15 cellular contexts compared by ENCODE assay signal in the genomic region with DNA sequence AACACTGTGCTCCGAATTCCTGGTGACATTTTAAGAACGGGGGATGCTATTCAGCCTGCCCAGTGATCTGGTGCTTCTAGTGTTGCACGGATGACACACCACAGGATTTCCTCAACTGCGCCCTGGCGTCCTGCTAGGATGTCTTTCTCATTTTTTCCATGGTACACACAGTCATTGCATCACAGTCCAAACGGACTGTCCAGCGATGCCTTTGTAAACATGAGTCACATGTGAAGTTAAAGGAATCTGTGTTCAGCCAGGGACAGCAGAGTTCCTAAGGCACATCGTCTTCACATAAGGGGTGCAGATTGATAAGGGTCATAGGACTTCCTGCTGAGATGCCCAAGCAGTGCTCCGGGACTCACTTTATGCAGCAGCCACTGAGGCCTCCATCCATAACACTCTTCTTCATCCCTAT. TPM values are rescaled to one million over a fixed set of nuclear protein-coding genes. Genes with fewer than 3 reads are reported as not detected.
A peak's percentile ranks its signal among the peaks of the same experiment; 100 is the strongest.
DNase-seq lines count a peak whose midpoint lies in the region; ATAC-seq and TF ChIP-seq lines count a peak whose summit lies in the region.
"Had no signal": no experiment of that assay in that cellular context is flagged by ENCODE, and none has a peak within 500 bp of the region (broad histone marks: within the 10 kb centered on the region; RNA-seq: fewer than 3 reads in every experiment).

No MANE protein-coding gene starts in this region.

- intact Hi-C loops in psoas muscle (cut with DNase I), result loop anchor here in 1 of 2 donors (5.0 kb wide), 1 partner anchor 40 kb away; no protein-coding TSS in a partner anchor

- no peak overlapping the region for H3K4me3 Mint-ChIP-seq in activated naive CD8-positive, alpha-beta T cell treated with anti-CD3 and anti-CD28 coated beads for 36 hours
- H3K4me3 Mint-ChIP-seq: GM23338 had no signal

- H3K4me1 Mint-ChIP-seq in activated naive CD8-positive, alpha-beta T cell treated with anti-CD3 and anti-CD28 coated beads for 36 hours, result no peaks in the 10 kb centered on the region

- H3K36me3 ChIP-seq in psoas muscle (ENCODE audit: insufficient read depth in 1 of 2, low read depth in 1 of 2), result no peaks in the 10 kb centered on the region

- H3K9me3 Mint-ChIP-seq in activated naive CD8-positive, alpha-beta T cell treated with anti-CD3 and anti-CD28 coated beads for 36 hours, result no peaks in the 10 kb centered on the region
- H3K9me3 Mint-ChIP-seq: GM23338 had no signal

- peak overlapping the region; percentile 79 for H3K27ac ChIP-seq in psoas muscle
- H3K27ac ChIP-seq: skin epidermis had no signal

- H3K27me3 ChIP-seq in psoas muscle (ENCODE audit: insufficient read depth in 3 of 3, low read length in 2 of 3), result no peaks in the 10 kb centered on the region

- WGBS in psoas muscle, 3 donors, result 22 to 47% (median 28%) methylated on average over 9 of the region's 9 CpGs

- H3K4me3 ChIP-seq in psoas muscle, result no peak overlapping the region
- H3K4me3 ChIP-seq: GM23338, skin epidermis had no signal

- no peaks in the 10 kb centered on the region for H3K36me3 Mint-ChIP-seq in activated naive CD8-positive, alpha-beta T cell treated with anti-CD3 and anti-CD28 coated beads for 36 hours

- in situ Hi-C loops in Caki2 (cut with HindIII; ENCODE audit: low pct_unique_long_range_greater_than_20kb, low sequenced_read_pairs), result no loop called here

- peaks cover 26% of the 10 kb centered on the region for H3K27me3 Mint-ChIP-seq in activated naive CD8-positive, alpha-beta T cell treated with anti-CD3 and anti-CD28 coated beads for 36 hours

- H3K27ac Mint-ChIP-seq in activated naive CD8-positive, alpha-beta T cell treated with anti-CD3 and anti-CD28 coated beads for 36 hours, result no peak overlapping the region
- H3K27ac Mint-ChIP-seq: GM23338 had no signal

- peak; percentile 76 for DNase-seq in Caki2 (ENCODE audit: low read depth)
- peak; percentile 68 for DNase-seq in RKO (ENCODE audit: low spot score)
- DNase-seq in fibroblast of gingiva (ENCODE audit: low read depth), result peak; percentile 95
- peak; percentile 71 to 89 for DNase-seq in psoas muscle
- DNase-seq in NCI-H1930 (lab: John Stamatoyannopoulos, UW), result no peak
- no peak for DNase-seq in activated naive CD8-positive, alpha-beta T cell treated with anti-CD3 and anti-CD28 coated beads for 36 hours
- DNase-seq in inferior parietal cortex (ENCODE audit: extremely low spot score), result no peak
- DNase-seq: activated naive CD4-positive, alpha-beta T cell; mesendoderm; NCI-H146; stimulated activated CD8-positive, alpha-beta memory T cell treated with anti-CD3 and anti-CD28 coated beads, Interleukin-4, amount 100 ng/mL, for 48 hours had no signal

- H3K9me3 ChIP-seq in psoas muscle, result no peaks in the 10 kb centered on the region

- ATAC-seq in psoas muscle (peak; percentile 94 to 97 (median 97)), GM18873 (IDR thresholded peaks at IDR 0.05; ENCODE audit: low FRiP score, unreplicated experiment) (no peak)
- ATAC-seq: GM23338 had no signal

- H3K4me1 ChIP-seq in psoas muscle, result peaks cover 11% of the 10 kb centered on the region

- TF ChIP-seq CTCF in psoas muscle (IDR thresholded peaks at IDR 0.05), result no peak

RNA-seq across cellular contexts. Expression of a gene that starts 9.3 kb away (rescaled TPM):
- 14.8 and 15.0 TPM in 2 replicates for total RNA-seq in Caki2 (2014; rRNA removed; shearing (Covaris generic); ENCODE audit: low replicate concordance)
- 10 to 100 TPM in 3 of 4 donors, 1 to 10 TPM in 1; 8.8 to 80.2 (median 43.4) TPM for total RNA-seq in psoas muscle
- 100 to 1,000 TPM in 1 of 3 donors, 10 to 100 TPM in 2; 14.2 to 130 (median 72.4) TPM for polyA plus RNA-seq in psoas muscle
- total RNA-seq in activated naive CD8-positive, alpha-beta T cell treated with anti-CD3 and anti-CD28 coated beads for 36 hours, result 1 to 10 TPM; 1.2 to 1.4 TPM
- total RNA-seq: OCI-LY7 had no signal

Comparison
In these comparisons a context has a peak if more than half of its experiments do, and no peak if none do; other contexts are left out.
1. DNase-seq: peak in Caki2 (single experiment), RKO (single experiment), fibroblast of gingiva (single experiment) and psoas muscle (2 of 2); none in NCI-H1930 (0 of 2), activated naive CD8-positive, alpha-beta T cell treated with anti-CD3 and anti-CD28 coated beads for 36 hours (single experiment) and inferior parietal cortex (single experiment).